ENCODE assay signal across 8 cellular contexts in genomic region chr7:5428470-5429252, GRCh38. TPM values are rescaled to one million over a fixed set of nuclear protein-coding genes. Genes with fewer than 3 reads are reported as not detected.
DNase-seq lines count a peak whose midpoint lies in the region; ATAC-seq and TF ChIP-seq lines count a peak whose summit lies in the region.

No MANE protein-coding gene starts in this region.

- H2AFZ ChIP-seq in MM.1S (ENCODE audit: low read length) (no peak overlapping the region), osteoblast (ENCODE audit: low read length) (peak overlapping the region; percentile 77)

- no peaks in the 10 kb centered on the region for H3K9me3 ChIP-seq in MM.1S (replicated peaks; ENCODE audit: insufficient read depth, low read length)
- peaks cover 4% of the 10 kb centered on the region for H3K9me3 ChIP-seq in WERI-Rb-1 (ENCODE audit: severe bottlenecking)
- no peaks in the 10 kb centered on the region for H3K9me3 ChIP-seq in osteoblast (ENCODE audit: low read depth, low read length)

- ATAC-seq in HG02840 (IDR thresholded peaks at IDR 0.05; ENCODE audit: low FRiP score, unreplicated experiment), result no peak

- no peak for TF ChIP-seq CTCF in MM.1S (IDR thresholded peaks at IDR 0.05; ENCODE audit: low read length)
- TF ChIP-seq CTCF in WERI-Rb-1 (IDR thresholded peaks at IDR 0.05; ENCODE audit: low read depth, low read length), result no peak
- TF ChIP-seq CTCF in osteoblast (IDR thresholded peaks at IDR 0.05; ENCODE audit: extremely low read depth, low read depth, low read length), result peak; percentile 26
- no peak for TF ChIP-seq CTCF in GM10266 (IDR thresholded peaks at IDR 0.05; ENCODE audit: control insufficient read depth, insufficient read depth, low read depth, missing control alignments)

- no peaks in the 10 kb centered on the region for H3K4me1 ChIP-seq in MM.1S (ENCODE audit: low read length)
- H3K4me1 ChIP-seq in osteoblast (ENCODE audit: insufficient read depth, low read length), result peaks cover 14% of the 10 kb centered on the region

- H3K27ac ChIP-seq in MM.1S (ENCODE audit: low read length), result no peak overlapping the region
- H3K27ac ChIP-seq in WERI-Rb-1, result peak overlapping the region; percentile 21
- H3K27ac ChIP-seq in osteoblast (ENCODE audit: low read depth, low read length), result peak overlapping the region; percentile 85

- H3K79me2 ChIP-seq in MM.1S (ENCODE audit: low read length) (no peaks in the 10 kb centered on the region), osteoblast (ENCODE audit: insufficient read depth, low read length) (peaks cover 88% of the 10 kb centered on the region)

- intact Hi-C loops in head of caudate nucleus (cut with DNase I), result no loop called here

- H3K4me3 ChIP-seq in MM.1S (ENCODE audit: low read length) (no peak overlapping the region), WERI-Rb-1 (ENCODE audit: low read depth, low read length) (no peak overlapping the region), osteoblast (ENCODE audit: insufficient read depth, low read length) (peak overlapping the region; percentile 96)

- no peaks in the 10 kb centered on the region for H3K9me2 ChIP-seq in MM.1S (replicated peaks; ENCODE audit: insufficient read depth, low read length)

- peak overlapping the region; percentile 2; the same call in 1 of the 2 replicates for H3K4me2 ChIP-seq in MM.1S (ENCODE audit: low read depth, low read length)
- peak overlapping the region; percentile 96 for H3K4me2 ChIP-seq in osteoblast (ENCODE audit: insufficient read depth, low read length)

- peaks cover 13% of the 10 kb centered on the region; the same call in 1 of the 2 replicates for H3F3A ChIP-seq in MM.1S (ENCODE audit: insufficient read depth, low read length)

- H3K27me3 ChIP-seq in MM.1S (replicated peaks; ENCODE audit: insufficient read depth, low read length), result peaks cover 85% of the 10 kb centered on the region
- H3K27me3 ChIP-seq in WERI-Rb-1 (ENCODE audit: insufficient read depth, low read depth, severe bottlenecking), result peaks cover 4% of the 10 kb centered on the region
- H3K27me3 ChIP-seq in osteoblast (ENCODE audit: insufficient read depth, low read length), result no peaks in the 10 kb centered on the region

- DNase-seq in DMS53 treated with DMSO at 0.1 percent for 48 hours (lab: John Stamatoyannopoulos, UW; ENCODE audit: unreplicated experiment) (peak; percentile 64), MM.1S (no peak), WERI-Rb-1 (no peak), head of caudate nucleus (peak; percentile 50 to 92 (median 76)), osteoblast (ENCODE audit: insufficient read length, low spot score, missing footprints) (peak; percentile 93), NCI-H2196 (lab: John Stamatoyannopoulos, UW; ENCODE audit: unreplicated experiment) (no peak), GM10266 (ENCODE audit: extremely low spot score) (no peak)

- H4K20me1 ChIP-seq in MM.1S (ENCODE audit: insufficient read depth, low read length), result no peaks in the 10 kb centered on the region
- peaks cover 6% of the 10 kb centered on the region for H4K20me1 ChIP-seq in osteoblast (ENCODE audit: insufficient read depth, low read length)

- H3K9ac ChIP-seq in MM.1S (ENCODE audit: low read length), result no peak overlapping the region

- H3K36me3 ChIP-seq in MM.1S (replicated peaks; ENCODE audit: insufficient read depth, low read length), result no peaks in the 10 kb centered on the region
- peaks cover 3% of the 10 kb centered on the region; the same call in 1 of the 2 replicates for H3K36me3 ChIP-seq in WERI-Rb-1
- H3K36me3 ChIP-seq in osteoblast (ENCODE audit: insufficient read depth, low read length), result peaks cover 11% of the 10 kb centered on the region

RNA-seq across cellular contexts. Expression of gene TNRC18, which starts 5.0 kb away (rescaled TPM):
- 61.3 and 83.6 TPM in 2 replicates for total RNA-seq in osteoblast

Comparison
In these comparisons a context has a peak if more than half of its experiments do, and no peak if none do; other contexts are left out.
1. DNase-seq: peak in DMS53 treated with DMSO at 0.1 percent for 48 hours (single experiment), head of caudate nucleus (42 of 42) and osteoblast (single experiment); none in MM.1S (single experiment), WERI-Rb-1 (single experiment), NCI-H2196 (single experiment) and GM10266 (single experiment).